14 cellular contexts compared by ENCODE assay signal in genomic region chr15:44883219-44883900, GRCh38.
A peak's percentile ranks its signal among the peaks of the same experiment; 100 is the strongest.
DNase-seq lines count a peak whose midpoint lies in the region; ATAC-seq, FAIRE-seq and TF ChIP-seq lines count a peak whose summit lies in the region.
"Had no signal": no experiment of that assay in that cellular context is flagged by ENCODE, and none has a peak within 500 bp of the region (broad histone marks: within the 10 kb centered on the region; RNA-seq: fewer than 3 reads in every experiment).

No MANE protein-coding gene starts in this region.

- peak overlapping the region; percentile 16 for H3K4me3 ChIP-seq in GM12875 (ENCODE audit: low read depth, low read length)
- no peak overlapping the region for H3K4me3 ChIP-seq in right lobe of liver
- no peak overlapping the region for H3K4me3 ChIP-seq in foreskin fibroblast (ENCODE audit: low read depth in 1 of 2, low read length in 2 of 2)
- H3K4me3 ChIP-seq: coronary artery, neural progenitor cell, right atrium auricular region had no signal

- H3K4me1 Mint-ChIP-seq in activated CD4-positive, alpha-beta memory T cell treated with anti-CD3 and anti-CD28 coated beads, Interleukin-2, amount 10 ng/mL, durations not matched to agents 7 days and 5 days, result peaks cover 37% of the 10 kb centered on the region

- H3K9me3 ChIP-seq in right lobe of liver, result no peaks in the 10 kb centered on the region
- H3K9me3 ChIP-seq: BE2C, right atrium auricular region had no signal

- TF ChIP-seq CTCF in GM12875 (IDR thresholded peaks at IDR 0.05; ENCODE audit: borderline replicate concordance, insufficient read depth, low read depth, low read length), result no peak
- TF ChIP-seq CTCF in right lobe of liver (IDR thresholded peaks at IDR 0.05), result no peak
- TF ChIP-seq CTCF in foreskin fibroblast (IDR thresholded peaks at IDR 0.05; ENCODE audit: low read depth, low read length), result no peak

- H3K27ac Mint-ChIP-seq in activated CD4-positive, alpha-beta memory T cell treated with anti-CD3 and anti-CD28 coated beads, Interleukin-2, amount 10 ng/mL, durations not matched to agents 7 days and 5 days, result peak overlapping the region; percentile 74
- H3K27ac Mint-ChIP-seq: neural progenitor cell had no signal

- intact Hi-C loops in right lobe of liver (cut with DNase I), result no loop called here

- no peaks in the 10 kb centered on the region for H3K27me3 Mint-ChIP-seq in activated CD4-positive, alpha-beta memory T cell treated with anti-CD3 and anti-CD28 coated beads, Interleukin-2, amount 10 ng/mL, durations not matched to agents 7 days and 5 days

- TF ChIP-seq POLR2A in right lobe of liver (IDR thresholded peaks at IDR 0.05), result no peak

- CTCF ChIA-PET in activated CD4-positive, alpha-beta memory T cell treated with anti-CD3 and anti-CD28 coated beads, Interleukin-2, amount 10 ng/mL, durations not matched to agents 7 days and 5 days (lab: Charles Lee), result interaction anchor here (0.6 kb wide), 1 partner anchor 286 kb away, joined by 4 read pairs; no protein-coding TSS in a partner anchor

- POLR2A ChIA-PET in activated CD4-positive, alpha-beta memory T cell treated with anti-CD3 and anti-CD28 coated beads, Interleukin-2, amount 10 ng/mL, durations not matched to agents 7 days and 5 days (lab: Charles Lee), result no interaction called here

- 74% methylated on average over 5 of the region's 5 CpGs for WGBS in right lobe of liver (ENCODE audit: insufficient coverage, low coverage, low lambda C conversion rate, missing lambda C conversion rate)

- DNase-seq in GM19239 (ENCODE audit: insufficient read length, low spot score), result no peak
- DNase-seq in activated CD4-positive, alpha-beta memory T cell treated with anti-CD3 and anti-CD28 coated beads, Interleukin-2, amount 10 ng/mL, durations not matched to agents 7 days and 5 days, result no peak
- DNase-seq in right lobe of liver, result no peak
- DNase-seq in AG08396 (ENCODE audit: low spot score), result no peak
- no peak for DNase-seq in HuH-7 (ENCODE audit: low spot score)
- no peak for DNase-seq in foreskin fibroblast
- no peak for DNase-seq in cerebellum (ENCODE audit: low spot score)
- DNase-seq: BE2C, glutamatergic neuron, NCI-H1048 had no signal

- H3K27me3 ChIP-seq in right lobe of liver, result no peaks in the 10 kb centered on the region
- H3K27me3 ChIP-seq: BE2C, neural progenitor cell, right atrium auricular region had no signal

- no peak overlapping the region for H3K27ac ChIP-seq in right lobe of liver
- H3K27ac ChIP-seq: coronary artery, neural progenitor cell, right atrium auricular region had no signal

- peaks cover 0 to 8% (median 3%) of the 10 kb centered on the region in 4 donors for H3K4me1 ChIP-seq in right lobe of liver
- H3K4me1 ChIP-seq: BE2C, neural progenitor cell, right atrium auricular region had no signal

- no peak overlapping the region for H3K4me3 Mint-ChIP-seq in activated CD4-positive, alpha-beta memory T cell treated with anti-CD3 and anti-CD28 coated beads, Interleukin-2, amount 10 ng/mL, durations not matched to agents 7 days and 5 days
- H3K4me3 Mint-ChIP-seq: neural progenitor cell had no signal

- peaks cover 16% of the 10 kb centered on the region for H3K9me3 Mint-ChIP-seq in activated CD4-positive, alpha-beta memory T cell treated with anti-CD3 and anti-CD28 coated beads, Interleukin-2, amount 10 ng/mL, durations not matched to agents 7 days and 5 days

- FAIRE-seq in GM19239 (lab: Jason Lieb, UNC), result peak; percentile 78

- H3K36me3 Mint-ChIP-seq in activated CD4-positive, alpha-beta memory T cell treated with anti-CD3 and anti-CD28 coated beads, Interleukin-2, amount 10 ng/mL, durations not matched to agents 7 days and 5 days (ENCODE audit: low read depth), result peaks cover 17% of the 10 kb centered on the region
- H3K36me3 Mint-ChIP-seq: neural progenitor cell had no signal

- ATAC-seq in right lobe of liver, result peak in 3 of 4 donors; percentile 69 to 77 (median 73)

- no peaks in the 10 kb centered on the region for H3K36me3 ChIP-seq in right lobe of liver
- H3K36me3 ChIP-seq: BE2C, neural progenitor cell, right atrium auricular region had no signal
